34 cellular contexts compared by ENCODE assay signal in genomic region chr22:50585781-50586180, GRCh38. TPM values are rescaled to one million over a fixed set of nuclear protein-coding genes. Genes with fewer than 3 reads are reported as not detected.
"Had no signal": no experiment of that assay in that cellular context is flagged by ENCODE, and none has a peak within 500 bp of the region (broad histone marks: within the 10 kb centered on the region; RNA-seq: fewer than 3 reads in every experiment).

No MANE protein-coding gene starts in this region.

- H3K4me3 ChIP-seq: coronary artery, esophagus muscularis mucosa, gastroesophageal sphincter, heart left ventricle, left ventricle myocardium inferior, lower lobe of right lung, ovary, psoas muscle, sigmoid colon, thoracic aorta, tibial nerve, upper lobe of left lung, uterus had no signal

- H3K27me3 Mint-ChIP-seq: stimulated activated naive B cell treated with anti-CD40 and anti-IgM and Interleukin-4, amounts not matched to agents 10 μg/mL and 1 μg/mL and 100 μg/mL, for 72 hours; stimulated activated naive CD8-positive, alpha-beta T cell treated with anti-CD3 and anti-CD28 coated beads, Interleukin-15, Interleukin-2, amounts not matched to agents 100 ng/mL and 50 ng/mL, for 24 hours had no signal

- H3K4me1 Mint-ChIP-seq: nephron had no signal

- H3K4me3 Mint-ChIP-seq: stimulated activated naive B cell treated with anti-CD40 and anti-IgM and Interleukin-4, amounts not matched to agents 10 μg/mL and 1 μg/mL and 100 μg/mL, for 72 hours; stimulated activated naive CD8-positive, alpha-beta T cell treated with anti-CD3 and anti-CD28 coated beads, Interleukin-15, Interleukin-2, amounts not matched to agents 100 ng/mL and 50 ng/mL, for 24 hours had no signal

- DNase-seq: dermis blood vessel endothelial cell; effector memory CD4-positive, alpha-beta T cell; foreskin keratinocyte; hippocampal formation; kidney glomerular epithelial cell; left colon; left ventricle myocardium inferior; lower lobe of right lung; nucleus accumbens; psoas muscle; sigmoid colon; stimulated activated CD4-positive, alpha-beta T cell treated with anti-CD3 and anti-CD28 coated beads, Interleukin-15, amount 100 ng/mL, for 24 hours; stimulated activated CD4-positive, alpha-beta T cell treated with anti-CD3 and anti-CD28 coated beads, Interleukin-2, amount 100 ng/mL, for 48 hours; stimulated activated naive B cell treated with anti-CD40 and anti-IgM and Interleukin-4, amounts not matched to agents 10 μg/mL and 1 μg/mL and 100 μg/mL, for 72 hours; upper lobe of left lung; uterus had no signal

- H3K27ac ChIP-seq: coronary artery, esophagus muscularis mucosa, foreskin keratinocyte, gastroesophageal sphincter, heart left ventricle, left ventricle myocardium inferior, lower lobe of right lung, ovary, psoas muscle, sigmoid colon, thoracic aorta, tibial nerve, upper lobe of left lung, uterus had no signal

- H3K9me3 ChIP-seq: esophagus muscularis mucosa, gastroesophageal sphincter, heart left ventricle, left ventricle myocardium inferior, lower lobe of right lung, ovary, psoas muscle, sigmoid colon, thoracic aorta, tibial nerve, upper lobe of left lung, uterus had no signal

- H3K36me3 ChIP-seq: gastroesophageal sphincter, lower lobe of right lung, ovary, sigmoid colon, thoracic aorta, uterus had no signal

- ATAC-seq: foreskin keratinocyte; gastroesophageal sphincter; heart left ventricle; left colon; lower lobe of right lung; psoas muscle; right cardiac atrium; stimulated activated naive B cell treated with anti-CD40 and anti-IgM and Interleukin-4, amounts not matched to agents 10 μg/mL and 1 μg/mL and 100 μg/mL, for 72 hours had no signal

- H3K9me3 Mint-ChIP-seq: nephron; stimulated activated naive B cell treated with anti-CD40 and anti-IgM and Interleukin-4, amounts not matched to agents 10 μg/mL and 1 μg/mL and 100 μg/mL, for 72 hours; stimulated activated naive CD8-positive, alpha-beta T cell treated with anti-CD3 and anti-CD28 coated beads, Interleukin-15, Interleukin-2, amounts not matched to agents 100 ng/mL and 50 ng/mL, for 24 hours had no signal

- FAIRE-seq: endothelial cell of umbilical vein, islet of Langerhans had no signal

- H3K27ac Mint-ChIP-seq: nephron; stimulated activated naive B cell treated with anti-CD40 and anti-IgM and Interleukin-4, amounts not matched to agents 10 μg/mL and 1 μg/mL and 100 μg/mL, for 72 hours; stimulated activated naive CD8-positive, alpha-beta T cell treated with anti-CD3 and anti-CD28 coated beads, Interleukin-15, Interleukin-2, amounts not matched to agents 100 ng/mL and 50 ng/mL, for 24 hours had no signal

- H3K27me3 ChIP-seq: esophagus muscularis mucosa, foreskin keratinocyte, gastroesophageal sphincter, heart left ventricle, ovary, sigmoid colon, tibial nerve, upper lobe of left lung, uterus had no signal

RNA-seq across cellular contexts. Expression of gene SYCE3, which starts 23.1 kb away (rescaled TPM):
- total RNA-seq: dermis blood vessel endothelial cell, endothelial cell of umbilical vein, esophagus muscularis mucosa, foreskin keratinocyte, gastroesophageal sphincter, heart left ventricle, left ventricle myocardium inferior, lower lobe of right lung, mesenteric fat pad, myocyte, ovary, psoas muscle, renal cortical epithelial cell, right cardiac atrium, sigmoid colon, skeletal muscle tissue, thoracic aorta, tibial nerve, uterus had no signal
- polyA plus RNA-seq: endothelial cell of umbilical vein, fibroblast of lung, heart left ventricle, ovary, psoas muscle, right cardiac atrium, sigmoid colon had no signal

RNA-seq across cellular contexts. Expression of gene KLHDC7B, which starts 40.1 kb away (rescaled TPM):
- total RNA-seq: dermis blood vessel endothelial cell, endothelial cell of umbilical vein, epithelial cell of proximal tubule, foreskin keratinocyte, left ventricle myocardium inferior, myocyte, sigmoid colon, skeletal muscle tissue, thoracic aorta, uterus had no signal
- polyA plus RNA-seq: endothelial cell of umbilical vein, fibroblast of lung, right cardiac atrium had no signal
